25 cellular contexts compared by ENCODE assay signal in the genomic region with DNA sequence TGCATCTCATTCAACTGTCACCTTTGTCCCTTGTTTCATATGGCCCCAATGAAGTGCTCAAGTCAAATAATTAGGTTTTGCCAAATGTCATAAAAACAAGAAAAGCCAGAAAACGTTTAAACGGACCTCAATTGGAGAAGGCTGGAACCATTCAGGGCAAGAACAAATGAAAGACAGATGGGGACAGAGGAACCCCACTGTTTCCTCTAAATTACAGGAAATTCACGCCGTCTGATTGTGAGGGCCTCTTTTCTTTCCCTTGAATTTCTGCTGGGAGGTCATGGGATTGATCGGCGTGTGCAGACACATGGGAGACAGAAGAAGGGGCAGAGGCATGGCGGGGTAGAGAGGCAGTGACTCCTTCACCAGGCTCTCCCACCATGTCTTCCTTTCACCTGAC.
"Had no signal": no experiment of that assay in that cellular context is flagged by ENCODE, and none has a peak within 500 bp of the region (broad histone marks: within the 10 kb centered on the region; RNA-seq: fewer than 3 reads in every experiment).

No MANE protein-coding gene starts in this region.

- H3K27me3 Mint-ChIP-seq: activated CD4-positive, alpha-beta memory T cell treated with anti-CD3 and anti-CD28 coated beads, Interleukin-2, amount 10 ng/mL, durations not matched to agents 7 days and 5 days had no signal

- H3K4me1 Mint-ChIP-seq: activated CD4-positive, alpha-beta memory T cell treated with anti-CD3 and anti-CD28 coated beads, Interleukin-2, amount 10 ng/mL, durations not matched to agents 7 days and 5 days; activated CD4-positive, alpha-beta T cell treated with anti-CD3 and anti-CD28 coated beads for 36 hours; activated naive CD8-positive, alpha-beta T cell treated with anti-CD3 and anti-CD28 coated beads, Interleukin-2, amount 10 ng/mL, durations not matched to agents 7 days and 5 days had no signal

- H3K4me3 Mint-ChIP-seq: activated CD4-positive, alpha-beta memory T cell treated with anti-CD3 and anti-CD28 coated beads, Interleukin-2, amount 10 ng/mL, durations not matched to agents 7 days and 5 days; activated CD4-positive, alpha-beta T cell treated with anti-CD3 and anti-CD28 coated beads for 36 hours; activated naive CD8-positive, alpha-beta T cell treated with anti-CD3 and anti-CD28 coated beads, Interleukin-2, amount 10 ng/mL, durations not matched to agents 7 days and 5 days had no signal

- H3K4me3 ChIP-seq: adrenal gland had no signal

- H3K9me3 Mint-ChIP-seq: activated CD4-positive, alpha-beta memory T cell treated with anti-CD3 and anti-CD28 coated beads, Interleukin-2, amount 10 ng/mL, durations not matched to agents 7 days and 5 days; activated naive CD8-positive, alpha-beta T cell treated with anti-CD3 and anti-CD28 coated beads, Interleukin-2, amount 10 ng/mL, durations not matched to agents 7 days and 5 days had no signal

- H3K36me3 ChIP-seq: adrenal gland had no signal

- DNase-seq: activated CD4-positive, alpha-beta memory T cell treated with anti-CD3 and anti-CD28 coated beads, Interleukin-2, amount 10 ng/mL, durations not matched to agents 7 days and 5 days; activated CD4-positive, alpha-beta T cell treated with anti-CD3 and anti-CD28 coated beads for 36 hours; activated CD4-positive, alpha-beta T cell treated with anti-CD3 and anti-CD28 coated beads, Interleukin-2, amount 50 U/mL, for 1 hour; activated naive CD4-positive, alpha-beta T cell treated with anti-CD3 and anti-CD28 coated beads, Interleukin-2, amount 50 U/mL, for 16 hours; activated naive CD8-positive, alpha-beta T cell treated with anti-CD3 and anti-CD28 coated beads, Interleukin-2, amount 10 ng/mL, durations not matched to agents 7 days and 5 days; activated T-cell treated with anti-CD3 and anti-CD28 coated beads for 4 hours; activated T-cell treated with anti-CD3 and anti-CD28 coated beads, Interleukin-2, amount 50 U/mL, for 48 hours; adrenal gland; anterior cingulate cortex; NCI-H1092; NCI-H1417 treated with DMSO at 0.1 percent for 48 hours; NCI-H187 treated with DMSO at 0.1 percent for 48 hours; NCI-H2107; NCI-H2171 treated with DMSO at 0.1 percent for 48 hours; NCI-H510A treated with DMSO at 0.1 percent for 48 hours; NCI-H82; NK-92 treated with Interleukin-12 subunit alpha and Interleukin-12 subunit beta, amount 100 ng/mL, for 24 hours; OCI-M1; RPMI8226; SK-N-SH; T-helper 1 cell had no signal

- H3K27ac Mint-ChIP-seq: activated CD4-positive, alpha-beta memory T cell treated with anti-CD3 and anti-CD28 coated beads, Interleukin-2, amount 10 ng/mL, durations not matched to agents 7 days and 5 days; activated CD4-positive, alpha-beta T cell treated with anti-CD3 and anti-CD28 coated beads for 36 hours; activated naive CD8-positive, alpha-beta T cell treated with anti-CD3 and anti-CD28 coated beads, Interleukin-2, amount 10 ng/mL, durations not matched to agents 7 days and 5 days had no signal

- ATAC-seq: activated CD4-positive, alpha-beta T cell treated with anti-CD3 and anti-CD28 coated beads for 36 hours; Panc1; Right ventricle myocardium inferior had no signal

- H3K27me3 ChIP-seq: adrenal gland had no signal

- H3K4me1 ChIP-seq: adrenal gland had no signal

- H3K36me3 Mint-ChIP-seq: activated naive CD8-positive, alpha-beta T cell treated with anti-CD3 and anti-CD28 coated beads, Interleukin-2, amount 10 ng/mL, durations not matched to agents 7 days and 5 days had no signal

- H3K9me3 ChIP-seq: adrenal gland, SK-N-SH had no signal

- H3K27ac ChIP-seq: adrenal gland, KMS-11, VCaP had no signal
